8 cellular contexts compared by ENCODE assay signal in genomic region chr7:107879400-107880035, GRCh38. TPM values are rescaled to one million over a fixed set of nuclear protein-coding genes. Genes with fewer than 3 reads are reported as not detected.
DNase-seq lines count a peak whose midpoint lies in the region; ATAC-seq and TF ChIP-seq lines count a peak whose summit lies in the region.

No MANE protein-coding gene starts in this region.

- peak; percentile 82 for TF ChIP-seq CTCF in PC-9 (conservative IDR thresholded peaks at IDR 0.05)
- TF ChIP-seq CTCF in brain (conservative IDR thresholded peaks at IDR 0.05), result peak; percentile 72 to 80

- no peaks in the 10 kb centered on the region for H3K36me3 ChIP-seq in PC-9 (ENCODE audit: low read depth)

- no peaks in the 10 kb centered on the region for H3K36me3 Mint-ChIP-seq in brain
- H3K36me3 Mint-ChIP-seq in stimulated activated naive B cell treated with anti-CD40 and anti-IgM and Interleukin-4, amounts not matched to agents 10 μg/mL and 1 μg/mL and 100 μg/mL, for 72 hours, result no peaks in the 10 kb centered on the region

- CTCF ChIA-PET in PC-9 (lab: Charles Lee), result interaction anchor here (0.5 to 1.6 kb wide), 11 partner anchors 9 to 1337 kb away, joined by 3 to 12 read pairs (median 4); partner anchors contain the start of genes CBLL1 and DLD

- ATAC-seq in GM21447 (IDR thresholded peaks at IDR 0.05; ENCODE audit: unreplicated experiment), result peak; percentile 60
- peak; percentile 76 to 84 for ATAC-seq in stimulated activated naive B cell treated with anti-CD40 and anti-IgM and Interleukin-4, amounts not matched to agents 10 μg/mL and 1 μg/mL and 100 μg/mL, for 72 hours (replicated peaks)

- H3K27me3 ChIP-seq in PC-9 (ENCODE audit: insufficient read depth, low read depth), result no peaks in the 10 kb centered on the region

- H3K4me1 ChIP-seq in PC-9 (replicated peaks; ENCODE audit: insufficient read depth), result peaks cover 13% of the 10 kb centered on the region; the same call in 1 of the 2 replicates

- peaks cover 5% of the 10 kb centered on the region for H3K4me1 Mint-ChIP-seq in brain
- H3K4me1 Mint-ChIP-seq in stimulated activated naive B cell treated with anti-CD40 and anti-IgM and Interleukin-4, amounts not matched to agents 10 μg/mL and 1 μg/mL and 100 μg/mL, for 72 hours, result peaks cover 0 to 6% of the 10 kb centered on the region in 2 donors

- peak overlapping the region; percentile 41; the same call in 1 of the 2 replicates for H2AFZ ChIP-seq in PC-9

- H3F3A ChIP-seq in PC-9 (ENCODE audit: insufficient read depth, low read depth), result peaks cover 3% of the 10 kb centered on the region; the same call in 1 of the 2 replicates

- no peaks in the 10 kb centered on the region for H4K20me1 ChIP-seq in PC-9 (ENCODE audit: insufficient read depth)

- BruUV-seq in PC-9 (replicated peaks; lab: Mats Ljungman, UMichigan), result no TSS peak

- peaks cover 24% of the 10 kb centered on the region for H3K27me3 Mint-ChIP-seq in brain
- H3K27me3 Mint-ChIP-seq in stimulated activated naive B cell treated with anti-CD40 and anti-IgM and Interleukin-4, amounts not matched to agents 10 μg/mL and 1 μg/mL and 100 μg/mL, for 72 hours, result peaks cover 13 to 15% of the 10 kb centered on the region in 2 donors

- no peak overlapping the region for H3K27ac ChIP-seq in PC-9

- H3K4me3 Mint-ChIP-seq in brain, result peak overlapping the region in 1 of 5 experiments; percentile 29
- no peak overlapping the region for H3K4me3 Mint-ChIP-seq in stimulated activated naive B cell treated with anti-CD40 and anti-IgM and Interleukin-4, amounts not matched to agents 10 μg/mL and 1 μg/mL and 100 μg/mL, for 72 hours

- H3K79me2 ChIP-seq in PC-9 (ENCODE audit: low read depth), result no peaks in the 10 kb centered on the region

- POLR2A ChIA-PET in PC-9 (lab: Charles Lee; ENCODE audit: unreplicated experiment), result interaction anchor here (0.6 kb wide), 1 partner anchor 9 kb away, joined by 4 read pairs; no protein-coding TSS in a partner anchor

- H3K27ac Mint-ChIP-seq in brain, result peak overlapping the region in 2 of 5 experiments; percentile 24 to 70
- H3K27ac Mint-ChIP-seq in stimulated activated naive B cell treated with anti-CD40 and anti-IgM and Interleukin-4, amounts not matched to agents 10 μg/mL and 1 μg/mL and 100 μg/mL, for 72 hours, result no peak overlapping the region

- DNase-seq in DMS79 treated with DMSO at 0.1 percent for 48 hours (lab: John Stamatoyannopoulos, UW), result peak; percentile 69
- no peak for DNase-seq in DMS79 (lab: John Stamatoyannopoulos, UW)
- DNase-seq in Jurkat, Clone E6-1 (ENCODE audit: low read depth, low spot score), result peak; percentile 44
- DNase-seq in PC-9, result peak; percentile 39 to 79
- peak; percentile 74 for DNase-seq in inferior parietal cortex (ENCODE audit: extremely low spot score)
- no peak for DNase-seq in stimulated activated naive B cell treated with anti-CD40 and anti-IgM and Interleukin-4, amounts not matched to agents 10 μg/mL and 1 μg/mL and 100 μg/mL, for 72 hours

- H3K9me3 Mint-ChIP-seq in brain, result no peaks in the 10 kb centered on the region
- H3K9me3 Mint-ChIP-seq in stimulated activated naive B cell treated with anti-CD40 and anti-IgM and Interleukin-4, amounts not matched to agents 10 μg/mL and 1 μg/mL and 100 μg/mL, for 72 hours, result no peaks in the 10 kb centered on the region

- H3K9me2 ChIP-seq in PC-9 (ENCODE audit: insufficient read depth), result no peaks in the 10 kb centered on the region

- intact Hi-C loops in PC-9 (cut with micrococcal nuclease; ENCODE audit: unreplicated experiment), result loop anchor here (1.0 to 10.0 kb wide), 8 partner anchors 73 to 1702 kb away; partner anchors contain the start of genes COG5 and DUS4L

- H3K9me3 ChIP-seq in PC-9 (ENCODE audit: insufficient read depth, low read depth), result no peaks in the 10 kb centered on the region

- peak overlapping the region; percentile 60 for H3K4me2 ChIP-seq in PC-9

- no peak overlapping the region for H3K4me3 ChIP-seq in Jurkat, Clone E6-1 (ENCODE audit: low read length)
- no peak overlapping the region for H3K4me3 ChIP-seq in PC-9

RNA-seq across cellular contexts. Expression of gene DLD, which starts 11.5 kb away (rescaled TPM):
- 120 TPM for polyA plus RNA-seq in Jurkat, Clone E6-1 (2012; ENCODE audit: insufficient read depth, insufficient read length)
- 109 and 157 TPM in 2 replicates for total RNA-seq in PC-9 (2021)
- polyA plus RNA-seq in brain (ENCODE audit: insufficient read depth, low read depth, low replicate concordance), result 43.7 TPM

Comparison
In these comparisons a context has a peak if more than half of its experiments do, and no peak if none do; other contexts are left out.
1. DNase-seq: peak in DMS79 treated with DMSO at 0.1 percent for 48 hours (single experiment), Jurkat, Clone E6-1 (single experiment), PC-9 (2 of 2) and inferior parietal cortex (single experiment); none in DMS79 (single experiment) and stimulated activated naive B cell treated with anti-CD40 and anti-IgM and Interleukin-4, amounts not matched to agents 10 μg/mL and 1 μg/mL and 100 μg/mL, for 72 hours (single experiment).